ENCODE assay signal across 25 cellular contexts in the genomic region with DNA sequence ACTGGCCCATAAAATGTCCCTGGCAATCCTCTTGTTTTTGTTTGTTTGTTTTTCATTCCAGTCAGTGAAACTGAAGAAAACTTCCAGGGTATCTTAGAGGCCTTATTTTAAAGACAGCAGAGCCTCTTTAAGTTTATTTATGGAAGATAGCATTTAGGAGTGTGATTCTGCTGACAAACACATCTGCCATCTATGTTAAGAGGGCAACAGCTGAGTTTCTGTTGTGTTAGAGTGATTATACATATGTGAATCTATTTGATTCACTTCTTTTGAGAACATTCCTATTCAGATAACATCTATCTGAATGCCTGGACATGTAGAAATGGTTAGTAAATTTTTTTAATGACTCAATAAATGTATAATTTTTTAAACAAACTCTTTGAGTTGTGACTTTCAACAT.
A peak's percentile ranks its signal among the peaks of the same experiment; 100 is the strongest.
DNase-seq lines count a peak whose midpoint lies in the region; ATAC-seq, FAIRE-seq and TF ChIP-seq lines count a peak whose summit lies in the region.
"Had no signal": no experiment of that assay in that cellular context is flagged by ENCODE, and none has a peak within 500 bp of the region (broad histone marks: within the 10 kb centered on the region; RNA-seq: fewer than 3 reads in every experiment).

No MANE protein-coding gene starts in this region.

- DNase-seq in BJ (ENCODE audit: low read depth) (peak; percentile 15), epithelial cell of prostate (ENCODE audit: low read depth, low spot score) (peak; percentile 6), osteoblast (ENCODE audit: insufficient read length, low spot score, missing footprints) (peak; percentile 43), DMS114 treated with DMSO at 0.1 percent for 48 hours (lab: John Stamatoyannopoulos, UW; ENCODE audit: unreplicated experiment) (no peak), GM12891 (ENCODE audit: insufficient read length, low spot score) (no peak)
- DNase-seq: AML-193; C1 segment of cervical spinal cord; CD4-positive, alpha-beta memory T cell; COR-L47; GOT3; HFFc6; NCI-H1092; NCI-H1436 treated with DMSO at 0.1 percent for 48 hours; NCI-H1930; NCI-H2107; NCI-H446; NCI-H524 treated with DMSO at 0.1 percent for 48 hours; NCI-H774; SIG-M5 had no signal

- FAIRE-seq in G401.6 (lab: Jason Lieb, UNC) (peak; percentile 21), GM12891 (lab: Jason Lieb, UNC) (no peak)
- FAIRE-seq: A204.1, RCC 7860 had no signal

- no peaks in the 10 kb centered on the region for H3K9me3 ChIP-seq in osteoblast (ENCODE audit: low read depth, low read length)
- H3K9me3 ChIP-seq: HAP-1 had no signal

- H3K79me2 ChIP-seq in osteoblast (ENCODE audit: insufficient read depth, low read length) = no peaks in the 10 kb centered on the region

- no peak overlapping the region for H2AFZ ChIP-seq in osteoblast (ENCODE audit: low read length)

- CTCF ChIA-PET in BJ (lab: Yijun Ruan, JAX) = interaction anchor here (1.3 kb wide), 1 partner anchor 31 kb away, joined by 3 read pairs; no protein-coding TSS in a partner anchor

- TF ChIP-seq POLR2A in GM12891 (IDR thresholded peaks at IDR 0.05; ENCODE audit: low read depth, low read length) = no peak

- H3K36me3 ChIP-seq in BJ (ENCODE audit: control insufficient read depth, insufficient read depth, low read length) (no peaks in the 10 kb centered on the region), osteoblast (ENCODE audit: insufficient read depth, low read length) (no peaks in the 10 kb centered on the region)
- H3K36me3 ChIP-seq: HAP-1 had no signal

- no peak overlapping the region for H3K27ac ChIP-seq in epithelial cell of prostate
- no peak overlapping the region for H3K27ac ChIP-seq in osteoblast (ENCODE audit: low read depth, low read length)
- H3K27ac ChIP-seq: KMS-11 had no signal

- TF ChIP-seq CTCF in BJ (IDR thresholded peaks at IDR 0.05; ENCODE audit: insufficient read depth, low read depth, low read length) (no peak), osteoblast (IDR thresholded peaks at IDR 0.05; ENCODE audit: extremely low read depth, low read depth, low read length) (no peak)

- H3K27me3 ChIP-seq in BJ (ENCODE audit: control insufficient read depth, insufficient read depth, low read length) (no peaks in the 10 kb centered on the region), osteoblast (ENCODE audit: insufficient read depth, low read length) (no peaks in the 10 kb centered on the region)

- no peak for ATAC-seq in HG02852 (IDR thresholded peaks at IDR 0.05; ENCODE audit: unreplicated experiment)

- POLR2A ChIA-PET in BJ (lab: Charles Lee) = no interaction called here

- no peaks in the 10 kb centered on the region for H4K20me1 ChIP-seq in osteoblast (ENCODE audit: insufficient read depth, low read length)

- no peak overlapping the region for H3K4me2 ChIP-seq in osteoblast (ENCODE audit: insufficient read depth, low read length)
- H3K4me2 ChIP-seq: KMS-11 had no signal

- H3K4me1 ChIP-seq in osteoblast (ENCODE audit: insufficient read depth, low read length) = no peaks in the 10 kb centered on the region
- H3K4me1 ChIP-seq: HAP-1 had no signal

- H3K4me3 ChIP-seq in BJ (ENCODE audit: low read depth, low read length) = no peak overlapping the region
- no peak overlapping the region for H3K4me3 ChIP-seq in osteoblast (ENCODE audit: insufficient read depth, low read length)
- H3K4me3 ChIP-seq: HAP-1 had no signal

TF ChIP-seq in GM12891, 5 proteins besides CTCF, POLR2A, EP300 and RAD21:
- TF ChIP-seq POU2F2 (IDR thresholded peaks at IDR 0.05; ENCODE audit: low read depth, low read length) (no peak), SPI1 (IDR thresholded peaks at IDR 0.05; ENCODE audit: low read depth, low read length) (no peak), POLR2AphosphoS5 (IDR thresholded peaks at IDR 0.05; ENCODE audit: low read depth, low read length) (no peak), TAF1 (IDR thresholded peaks at IDR 0.05; ENCODE audit: low read depth, low read length) (no peak)
TF ChIP-seq in GM12891: peak in this region for 0.

Comparison
In these comparisons a context has a peak if more than half of its experiments do, and no peak if none do; other contexts are left out.
1. DNase-seq: peak in BJ (single experiment), epithelial cell of prostate (single experiment) and osteoblast (single experiment); none in DMS114 treated with DMSO at 0.1 percent for 48 hours (single experiment) and GM12891 (single experiment).